Comparison of ENCODE assay signal across 13 cellular contexts in genomic region chr2:98701230-98701629, GRCh38. TPM values are rescaled to one million over a fixed set of nuclear protein-coding genes. Genes with fewer than 3 reads are reported as not detected.
A peak's percentile ranks its signal among the peaks of the same experiment; 100 is the strongest.
DNase-seq lines count a peak whose midpoint lies in the region; ATAC-seq and TF ChIP-seq lines count a peak whose summit lies in the region.
"Had no signal": no experiment of that assay in that cellular context is flagged by ENCODE, and none has a peak within 500 bp of the region (broad histone marks: within the 10 kb centered on the region; RNA-seq: fewer than 3 reads in every experiment).

No MANE protein-coding gene starts in this region.

- in situ Hi-C loops in ACHN (cut with HindIII; ENCODE audit: low pct_ligation_motif_present, low pct_unique_long_range_greater_than_20kb, low sequenced_read_pairs): no loop called here

- H3K27me3 Mint-ChIP-seq in activated T-cell treated with anti-CD3 and anti-CD28 coated beads, Interleukin-2, amount 50 U/mL, for 24 hours: no peaks in the 10 kb centered on the region
- no peaks in the 10 kb centered on the region for H3K27me3 Mint-ChIP-seq in mesothelial cell of epicardium (ENCODE audit: low read depth)

- H3K9me3 Mint-ChIP-seq in activated T-cell treated with anti-CD3 and anti-CD28 coated beads, Interleukin-2, amount 50 U/mL, for 24 hours: no peaks in the 10 kb centered on the region
- H3K9me3 Mint-ChIP-seq in mesothelial cell of epicardium: no peaks in the 10 kb centered on the region

- peak overlapping the region; percentile 60 for H3K27ac Mint-ChIP-seq in activated T-cell treated with anti-CD3 and anti-CD28 coated beads, Interleukin-2, amount 50 U/mL, for 24 hours
- H3K27ac Mint-ChIP-seq in mesothelial cell of epicardium: peak overlapping the region; percentile 44

- H3K36me3 Mint-ChIP-seq in activated T-cell treated with anti-CD3 and anti-CD28 coated beads, Interleukin-2, amount 50 U/mL, for 24 hours (ENCODE audit: low read depth): peaks cover 8% of the 10 kb centered on the region
- H3K36me3 Mint-ChIP-seq in mesothelial cell of epicardium: no peaks in the 10 kb centered on the region

- H3K4me3 ChIP-seq in epithelial cell of esophagus (ENCODE audit: low read length) (no peak overlapping the region), tibial artery (no peak overlapping the region)

- peaks cover 80% of the 10 kb centered on the region for H3K4me1 Mint-ChIP-seq in activated T-cell treated with anti-CD3 and anti-CD28 coated beads, Interleukin-2, amount 50 U/mL, for 24 hours (ENCODE audit: low read depth)
- peaks cover 12% of the 10 kb centered on the region for H3K4me1 Mint-ChIP-seq in mesothelial cell of epicardium

- no peak overlapping the region for H3K4me3 Mint-ChIP-seq in activated T-cell treated with anti-CD3 and anti-CD28 coated beads, Interleukin-2, amount 50 U/mL, for 24 hours
- H3K4me3 Mint-ChIP-seq in mesothelial cell of epicardium: no peak overlapping the region

- TF ChIP-seq CTCF in epithelial cell of esophagus (IDR thresholded peaks at IDR 0.05; ENCODE audit: insufficient read depth, low read depth, low read length, missing control alignments) (no peak), mesothelial cell of epicardium (IDR thresholded peaks at IDR 0.05; ENCODE audit: unreplicated experiment) (no peak), tibial artery (IDR thresholded peaks at IDR 0.05) (no peak)

- no peaks in the 10 kb centered on the region for H3K27me3 ChIP-seq in tibial artery

- no peak for DNase-seq in activated T-cell treated with anti-CD3 and anti-CD28 coated beads, Interleukin-2, amount 50 U/mL, for 24 hours
- DNase-seq in activated T-cell treated with anti-CD3 and anti-CD28 coated beads for 4 hours (no peak), epithelial cell of esophagus (ENCODE audit: low read depth) (peak; percentile 2), mesothelial cell of epicardium (ENCODE audit: low spot score in 2 of 2, unreplicated experiment in 2 of 2) (no peak), tibial artery (no peak), ACHN (no peak)
- no peak for DNase-seq in stimulated activated CD4-positive, alpha-beta T cell treated with anti-CD3 and anti-CD28 coated beads, Interleukin-4, amount 100 ng/mL, for 24 hours
- DNase-seq: activated T-cell treated with anti-CD3 and anti-CD28 coated beads, Interleukin-2, amount 50 U/mL, for 48 hours; central memory CD4-positive, alpha-beta T cell; EL; NCI-H2227 treated with DMSO at 0.1 percent for 48 hours; RPMI8226 had no signal

- ATAC-seq in HG03521 (IDR thresholded peaks at IDR 0.05; ENCODE audit: unreplicated experiment): no peak

- no peaks in the 10 kb centered on the region for H3K36me3 ChIP-seq in tibial artery

- no peaks in the 10 kb centered on the region for H3K9me3 ChIP-seq in tibial artery

- peaks cover 12 to 38% (median 27%) of the 10 kb centered on the region in 4 donors for H3K4me1 ChIP-seq in tibial artery

- H3K27ac ChIP-seq in tibial artery: peak overlapping the region; percentile 50 to 68

- intact Hi-C loops in tibial artery (cut with DNase I; ENCODE audit: low total_unique reads): no loop called here

RNA-seq across cellular contexts. Expression of gene MGAT4A, which starts 29.7 kb away (rescaled TPM):
- 15.0 to 16.7 TPM (median 16.7 TPM) in 3 replicates for total RNA-seq in mesothelial cell of epicardium
